8 cellular contexts compared by ENCODE assay signal in the genomic region with DNA sequence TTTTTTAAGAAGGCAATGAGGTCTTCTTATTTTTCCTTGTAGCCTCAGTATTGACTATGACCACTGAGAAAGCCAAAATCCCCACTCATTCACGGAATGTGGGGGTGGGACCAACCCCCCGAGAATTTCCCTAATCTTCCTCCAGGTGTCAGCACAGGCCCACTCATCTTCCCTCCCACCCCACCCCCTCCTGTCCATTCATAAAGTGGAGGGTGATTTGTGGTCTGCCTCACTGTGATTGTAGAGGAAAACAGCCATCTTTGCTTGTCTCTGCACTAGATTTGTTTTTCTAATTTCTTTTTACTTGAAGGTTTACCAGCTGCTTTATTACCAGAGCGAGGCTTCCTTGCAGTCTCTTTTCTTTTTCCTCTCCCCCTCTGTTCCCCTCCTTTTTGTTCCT.
A peak's percentile ranks its signal among the peaks of the same experiment; 100 is the strongest.
DNase-seq lines count a peak whose midpoint lies in the region; ATAC-seq and TF ChIP-seq lines count a peak whose summit lies in the region.

No MANE protein-coding gene starts in this region.

- H3K27me3 Mint-ChIP-seq in HFFc6 (ENCODE audit: insufficient read depth), result peaks cover 28% of the 10 kb centered on the region

- no peaks in the 10 kb centered on the region for H3K36me3 Mint-ChIP-seq in HFFc6 (ENCODE audit: low read depth)

- no peak overlapping the region for H3K27ac Mint-ChIP-seq in HFFc6

- H3K9me3 Mint-ChIP-seq in HFFc6, result no peaks in the 10 kb centered on the region

- peak; percentile 35 for DNase-seq in DMS153 (lab: John Stamatoyannopoulos, UW)
- no peak for DNase-seq in HFFc6
- DNase-seq in NCI-H82 treated with DMSO at 0.1 percent for 48 hours (lab: John Stamatoyannopoulos, UW; ENCODE audit: unreplicated experiment), result peak; percentile 19
- peak; percentile 24 for DNase-seq in activated naive CD4-positive, alpha-beta T cell treated with anti-CD3 and anti-CD28 coated beads, Interleukin-2, amount 50 U/mL, for 16 hours
- DNase-seq in iPS-NIHi11 (ENCODE audit: low spot score), result peak; percentile 74
- peak in 2 of 3 donors; percentile 4 to 16 for DNase-seq in stimulated activated CD4-positive, alpha-beta T cell treated with anti-CD3 and anti-CD28 coated beads, TNF-alpha, amount 100 ng/mL, for 1 hour (ENCODE audit: low read depth in 3 of 3, low spot score in 1 of 3)

- TF ChIP-seq CTCF in HFFc6 (IDR thresholded peaks at IDR 0.05), result peak; percentile 56

- peaks cover 19% of the 10 kb centered on the region for H3K4me1 Mint-ChIP-seq in HFFc6 (ENCODE audit: low read depth)

- ATAC-seq in esophagus mucosa (no peak), HG03045 (IDR thresholded peaks at IDR 0.05; ENCODE audit: unreplicated experiment) (no peak)

- H3K4me3 Mint-ChIP-seq in HFFc6, result no peak overlapping the region
